ENCODE assay signal across 11 cellular contexts in genomic region chr19:45161715-45162463, GRCh38. TPM values are rescaled to one million over a fixed set of nuclear protein-coding genes. Genes with fewer than 3 reads are reported as not detected.
DNase-seq lines count a peak whose midpoint lies in the region; ATAC-seq and TF ChIP-seq lines count a peak whose summit lies in the region.
"Had no signal": no experiment of that assay in that cellular context is flagged by ENCODE, and none has a peak within 500 bp of the region (broad histone marks: within the 10 kb centered on the region; RNA-seq: fewer than 3 reads in every experiment).

No MANE protein-coding gene starts in this region.

- H3K36me3 ChIP-seq in neural cell (ENCODE audit: insufficient read depth, low read length) = no peaks in the 10 kb centered on the region
- H3K36me3 ChIP-seq: sigmoid colon, tibial nerve had no signal

- intact Hi-C loops in Calu3 (cut with micrococcal nuclease; ENCODE audit: unreplicated experiment) = no loop called here

- no peaks in the 10 kb centered on the region for H3K9me2 ChIP-seq in neural cell (ENCODE audit: insufficient read depth, low read length)

- no peak for TF ChIP-seq RAD21 in neural cell (conservative IDR thresholded peaks at IDR 0.05)

- TF ChIP-seq CTCF in Calu3 (IDR thresholded peaks at IDR 0.05; ENCODE audit: unreplicated experiment) (peak; percentile 61), neural cell (IDR thresholded peaks at IDR 0.05; ENCODE audit: poor library complexity, severe bottlenecking) (peak; percentile 30)

- H3K27me3 Mint-ChIP-seq in Calu3 (ENCODE audit: unreplicated experiment) = peaks cover 20% of the 10 kb centered on the region

- CTCF ChIA-PET in Calu3 (lab: Charles Lee) = interaction anchor here (0.6 to 1.1 kb wide), 2 partner anchors 13 to 16 kb away, joined by 3 to 6 read pairs; partner anchors contain the start of genes BLOC1S3 and TRAPPC6A

- no peak overlapping the region for H3K4me3 ChIP-seq in neural cell (ENCODE audit: low read length)
- H3K4me3 ChIP-seq: sigmoid colon, tibial nerve had no signal

- no peaks in the 10 kb centered on the region for H3K9me3 Mint-ChIP-seq in Calu3 (ENCODE audit: low read depth, unreplicated experiment)
- H3K9me3 Mint-ChIP-seq in activated naive CD4-positive, alpha-beta T cell treated with anti-CD3 and anti-CD28 coated beads, Interleukin-2, amount 50 U/mL, for 72 hours = no peaks in the 10 kb centered on the region
- H3K9me3 Mint-ChIP-seq: dendritic cell treated with granulocyte-macrophage colony-stimulating factor and Interleukin-4, amounts not matched to agents 40 ng/mL and 50 ng/mL, for 4 days had no signal

- H3K9me3 ChIP-seq in neural cell (ENCODE audit: low read length) = no peaks in the 10 kb centered on the region
- H3K9me3 ChIP-seq: sigmoid colon, tibial nerve had no signal

- no peaks in the 10 kb centered on the region for H3K79me2 ChIP-seq in neural cell (replicated peaks; ENCODE audit: insufficient read depth, low read length)

- no peak for TF ChIP-seq EP300 in neural cell (conservative IDR thresholded peaks at IDR 0.05; ENCODE audit: poor library complexity, severe bottlenecking)

- no peak overlapping the region for H3K9ac ChIP-seq in neural cell (ENCODE audit: low read length)

- H3K4me1 Mint-ChIP-seq in Calu3 (ENCODE audit: low read depth, unreplicated experiment) = peaks cover 41% of the 10 kb centered on the region

- peak; percentile 73 for DNase-seq in Calu3
- peak; percentile 59 for DNase-seq in NCI-H146 (lab: John Stamatoyannopoulos, UW)
- no peak for DNase-seq in epithelial cell of prostate (ENCODE audit: low read depth, low spot score)
- no peak for DNase-seq in DMS153 (lab: John Stamatoyannopoulos, UW)
- DNase-seq in activated naive CD4-positive, alpha-beta T cell treated with anti-CD3 and anti-CD28 coated beads, Interleukin-2, amount 50 U/mL, for 72 hours (ENCODE audit: low spot score in 2 of 2) = no peak
- DNase-seq in SHP77 treated with DMSO at 0.1 percent for 48 hours (lab: John Stamatoyannopoulos, UW) = no peak
- DNase-seq: sigmoid colon had no signal

- H2AFZ ChIP-seq in neural cell (ENCODE audit: low read depth, low read length) = no peak overlapping the region

- peak overlapping the region; percentile 20 for H3K27ac ChIP-seq in epithelial cell of prostate
- H3K27ac ChIP-seq in neural cell (ENCODE audit: low read length) = no peak overlapping the region
- H3K27ac ChIP-seq: sigmoid colon, tibial nerve had no signal

- H3K4me3 Mint-ChIP-seq in Calu3 (ENCODE audit: low read depth, unreplicated experiment) = peak overlapping the region; percentile 36
- H3K4me3 Mint-ChIP-seq: dendritic cell treated with granulocyte-macrophage colony-stimulating factor and Interleukin-4, amounts not matched to agents 40 ng/mL and 50 ng/mL, for 4 days had no signal

- no peak for ATAC-seq in activated naive CD4-positive, alpha-beta T cell treated with anti-CD3 and anti-CD28 coated beads, Interleukin-2, amount 50 U/mL, for 72 hours
- no peak for ATAC-seq in GM19397 (IDR thresholded peaks at IDR 0.05; ENCODE audit: unreplicated experiment)

- H3K4me2 ChIP-seq in neural cell (ENCODE audit: low read length) = no peak overlapping the region

- H3K27ac Mint-ChIP-seq in Calu3 (ENCODE audit: unreplicated experiment) = peak overlapping the region; percentile 3
- no peak overlapping the region for H3K27ac Mint-ChIP-seq in activated naive CD4-positive, alpha-beta T cell treated with anti-CD3 and anti-CD28 coated beads, Interleukin-2, amount 50 U/mL, for 72 hours
- H3K27ac Mint-ChIP-seq: dendritic cell treated with granulocyte-macrophage colony-stimulating factor and Interleukin-4, amounts not matched to agents 40 ng/mL and 50 ng/mL, for 4 days had no signal

- H3K27me3 ChIP-seq in neural cell (ENCODE audit: insufficient read depth, low read depth, low read length) = no peaks in the 10 kb centered on the region

- no peaks in the 10 kb centered on the region for H3F3A ChIP-seq in neural cell (ENCODE audit: insufficient read depth, low read length, poor library complexity, severe bottlenecking)

- no peaks in the 10 kb centered on the region for H4K20me1 ChIP-seq in neural cell (ENCODE audit: insufficient read depth)

- peaks cover 63% of the 10 kb centered on the region for H3K36me3 Mint-ChIP-seq in Calu3 (ENCODE audit: insufficient read depth, unreplicated experiment)
- no peaks in the 10 kb centered on the region for H3K36me3 Mint-ChIP-seq in activated naive CD4-positive, alpha-beta T cell treated with anti-CD3 and anti-CD28 coated beads, Interleukin-2, amount 50 U/mL, for 72 hours

- no TSS peak for BruUV-seq in Calu3 (replicated peaks; lab: Mats Ljungman, UMichigan)

TF ChIP-seq in neural cell, 6 proteins besides CTCF, POLR2A, EP300 and RAD21:
- no peak for TF ChIP-seq EZH2 (IDR thresholded peaks at IDR 0.05; ENCODE audit: borderline replicate concordance, insufficient read depth, low read length, poor library complexity, severe bottlenecking)
- peak; percentile 14 for TF ChIP-seq SMC3 (conservative IDR thresholded peaks at IDR 0.05; ENCODE audit: poor library complexity)

RNA-seq across cellular contexts. Expression of gene NKPD1, which starts 1.1 kb away (rescaled TPM):
- total RNA-seq in Calu3 (2022) = 0.64 TPM in 2 replicates
- 1.6 and 2.8 TPM in 2 replicates for polyA plus RNA-seq in neural cell
- polyA minus RNA-seq in neural cell = 0.69 and 1.2 TPM in 2 replicates
- total RNA-seq in activated naive CD4-positive, alpha-beta T cell treated with anti-CD3 and anti-CD28 coated beads, Interleukin-2, amount 50 U/mL, for 72 hours = under 1 TPM in 1 of 2 donors, not detected in 1; 0.14 TPM

RNA-seq across cellular contexts. Expression of gene TRAPPC6A, which starts 16.1 kb away (rescaled TPM):
- total RNA-seq in Calu3 (2022) = 55.7 and 57.0 TPM in 2 replicates
- polyA plus RNA-seq in neural cell = 34.9 and 48.5 TPM in 2 replicates
- polyA minus RNA-seq in neural cell = 8.6 and 10.0 TPM in 2 replicates
- 10 to 100 TPM; 27.2 to 36.8 TPM for total RNA-seq in activated naive CD4-positive, alpha-beta T cell treated with anti-CD3 and anti-CD28 coated beads, Interleukin-2, amount 50 U/mL, for 72 hours

RNA-seq across cellular contexts. Expression of gene BLOC1S3, which starts 16.7 kb away (rescaled TPM):
- total RNA-seq in Calu3 (2022) = 22.7 and 25.2 TPM in 2 replicates
- 1.8 and 4.3 TPM in 2 replicates for polyA plus RNA-seq in neural cell
- 6.0 and 7.3 TPM in 2 replicates for polyA minus RNA-seq in neural cell
- 10 to 100 TPM; 15.0 to 16.7 TPM for total RNA-seq in activated naive CD4-positive, alpha-beta T cell treated with anti-CD3 and anti-CD28 coated beads, Interleukin-2, amount 50 U/mL, for 72 hours

Comparison
In these comparisons a context has a peak if more than half of its experiments do, and no peak if none do; other contexts are left out.
1. DNase-seq: peak in Calu3 (single experiment) and NCI-H146 (single experiment); none in epithelial cell of prostate (single experiment), DMS153 (single experiment), activated naive CD4-positive, alpha-beta T cell treated with anti-CD3 and anti-CD28 coated beads, Interleukin-2, amount 50 U/mL, for 72 hours (0 of 2) and SHP77 treated with DMSO at 0.1 percent for 48 hours (single experiment).